Comparison of ENCODE assay signal across 13 cellular contexts in the genomic region with DNA sequence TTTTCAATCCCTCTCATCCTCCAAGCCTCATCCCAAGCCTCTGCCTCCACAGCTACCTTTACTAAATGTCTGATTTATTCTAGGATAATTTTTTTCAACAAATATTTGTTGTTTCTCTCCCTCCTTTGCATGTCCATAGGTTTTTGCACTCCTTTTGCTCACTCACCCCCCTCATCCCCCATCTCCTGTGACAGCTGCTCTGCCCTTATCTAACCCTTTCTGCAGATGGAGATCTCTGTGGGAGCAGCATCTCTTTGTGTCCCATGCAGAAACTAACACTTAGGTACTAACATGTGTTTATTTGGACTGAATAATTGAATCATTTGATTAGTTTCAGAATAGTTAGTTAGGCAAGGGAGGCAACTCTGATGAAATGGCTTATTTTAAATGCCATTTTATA. TPM values are rescaled to one million over a fixed set of nuclear protein-coding genes. Genes with fewer than 3 reads are reported as not detected.
A peak's percentile ranks its signal among the peaks of the same experiment; 100 is the strongest.
DNase-seq lines count a peak whose midpoint lies in the region; ATAC-seq lines count a peak whose summit lies in the region.
"Had no signal": no experiment of that assay in that cellular context is flagged by ENCODE, and none has a peak within 500 bp of the region (broad histone marks: within the 10 kb centered on the region; RNA-seq: fewer than 3 reads in every experiment).

No MANE protein-coding gene starts in this region.

- in situ Hi-C loops in GM23248 (cut with MboI) = no loop called here

- no peaks in the 10 kb centered on the region for H4K20me1 ChIP-seq in GM23248 (ENCODE audit: insufficient read depth)

- H3K4ac ChIP-seq in mesenchymal stem cell (ENCODE audit: low read depth in 1 of 2, low read length in 2 of 2) = no peak overlapping the region

- H3K9ac ChIP-seq in GM23248 (no peak overlapping the region), mesenchymal stem cell (ENCODE audit: low read length) (no peak overlapping the region)

- H3K9me2 ChIP-seq in GM23248 (ENCODE audit: insufficient read depth) = no peaks in the 10 kb centered on the region

- H4K91ac ChIP-seq in mesenchymal stem cell (ENCODE audit: low read length) = no peak overlapping the region

- H2AFZ ChIP-seq in GM23248 (no peak overlapping the region), mesenchymal stem cell (ENCODE audit: low read depth, low read length) (no peak overlapping the region)

- H2BK15ac ChIP-seq in mesenchymal stem cell (ENCODE audit: low read depth, poor library complexity, severe bottlenecking) = no peak overlapping the region

- no peaks in the 10 kb centered on the region for H3K36me3 Mint-ChIP-seq in CD4-positive, CD25-positive, alpha-beta regulatory T cell
- H3K36me3 Mint-ChIP-seq in T-helper 17 cell (ENCODE audit: low read depth) = peaks cover 3% of the 10 kb centered on the region
- H3K36me3 Mint-ChIP-seq in naive thymus-derived CD8-positive, alpha-beta T cell = peaks cover 0 to 1% (median 0%) of the 10 kb centered on the region in 3 donors
- H3K36me3 Mint-ChIP-seq: CD4-positive, alpha-beta memory T cell had no signal

- no peak overlapping the region for H3K27ac ChIP-seq in CD4-positive, CD25-positive, alpha-beta regulatory T cell (ENCODE audit: insufficient read depth, low read length, poor library complexity, severe bottlenecking)
- H3K27ac ChIP-seq in GM23248 = no peak overlapping the region
- H3K27ac ChIP-seq in mesenchymal stem cell (ENCODE audit: low read length, poor library complexity, severe bottlenecking) = no peak overlapping the region
- H3K27ac ChIP-seq in substantia nigra (ENCODE audit: low read depth, low read length, poor library complexity, severe bottlenecking) = no peak overlapping the region

- peak overlapping the region; percentile 96 for H2AK5ac ChIP-seq in mesenchymal stem cell (ENCODE audit: low read length, severe bottlenecking)

- no peaks in the 10 kb centered on the region for H3K27me3 ChIP-seq in CD4-positive, CD25-positive, alpha-beta regulatory T cell (ENCODE audit: control insufficient read depth, insufficient read depth, low read length)
- no peaks in the 10 kb centered on the region for H3K27me3 ChIP-seq in GM23248 (replicated peaks; ENCODE audit: insufficient read depth)
- H3K27me3 ChIP-seq in mesenchymal stem cell (ENCODE audit: control insufficient read depth in 1 of 2, insufficient read depth in 1 of 2, low read length in 2 of 2) = no peaks in the 10 kb centered on the region

- H3K23ac ChIP-seq in mesenchymal stem cell (ENCODE audit: low read length in 2 of 2) = no peak overlapping the region

- no peak for ATAC-seq in CD4-positive, CD25-positive, alpha-beta regulatory T cell (ENCODE audit: low read depth in 2 of 2)
- no peak for ATAC-seq in T-helper 17 cell
- no peak for ATAC-seq in naive thymus-derived CD8-positive, alpha-beta T cell
- ATAC-seq: HCT116 had no signal

- no peaks in the 10 kb centered on the region for H3K79me1 ChIP-seq in mesenchymal stem cell (replicated peaks; ENCODE audit: low read length, poor library complexity, severe bottlenecking)

- peaks cover 53% of the 10 kb centered on the region for H3K4me1 ChIP-seq in CD4-positive, CD25-positive, alpha-beta regulatory T cell (ENCODE audit: control insufficient read depth, insufficient read depth, low read length, poor library complexity, severe bottlenecking)
- H3K4me1 ChIP-seq in GM23248 (ENCODE audit: insufficient read depth) (peaks cover 41% of the 10 kb centered on the region), mesenchymal stem cell (ENCODE audit: control insufficient read depth, insufficient read depth, low read depth, low read length) (peaks cover 5% of the 10 kb centered on the region)

- H3K14ac ChIP-seq in mesenchymal stem cell (ENCODE audit: low read length in 2 of 2) = no peak overlapping the region

- POLR2A ChIA-PET in naive thymus-derived CD8-positive, alpha-beta T cell (lab: Charles Lee) = interaction anchor here (0.8 to 1.2 kb wide), 2 partner anchors 10 to 13 kb away, joined by 3 read pairs; no protein-coding TSS in a partner anchor

- H3K9me3 ChIP-seq in CD4-positive, CD25-positive, alpha-beta regulatory T cell (ENCODE audit: control insufficient read depth in 2 of 2, low read length in 2 of 2) = no peaks in the 10 kb centered on the region
- H3K9me3 ChIP-seq in GM23248 (ENCODE audit: low read depth) (no peaks in the 10 kb centered on the region), T-helper 17 cell (ENCODE audit: control insufficient read depth, low read length, poor library complexity, severe bottlenecking) (no peaks in the 10 kb centered on the region), mesenchymal stem cell (ENCODE audit: control insufficient read depth, low read length) (no peaks in the 10 kb centered on the region)

- no peak overlapping the region for H2BK5ac ChIP-seq in mesenchymal stem cell (ENCODE audit: low read depth, low read length, poor library complexity, severe bottlenecking)

- H3K27me3 Mint-ChIP-seq in CD4-positive, CD25-positive, alpha-beta regulatory T cell = no peaks in the 10 kb centered on the region
- no peaks in the 10 kb centered on the region for H3K27me3 Mint-ChIP-seq in T-helper 17 cell
- no peaks in the 10 kb centered on the region for H3K27me3 Mint-ChIP-seq in naive thymus-derived CD8-positive, alpha-beta T cell
- H3K27me3 Mint-ChIP-seq: B cell; CD4-positive, alpha-beta memory T cell had no signal

- peaks cover 36% of the 10 kb centered on the region for H3F3A ChIP-seq in GM23248 (ENCODE audit: insufficient read depth)

- H3K4me3 Mint-ChIP-seq in CD4-positive, CD25-positive, alpha-beta regulatory T cell = peak overlapping the region in 3 of 4 donors; percentile 1 to 64 (median 54)
- no peak overlapping the region for H3K4me3 Mint-ChIP-seq in T-helper 17 cell
- H3K4me3 Mint-ChIP-seq in naive thymus-derived CD8-positive, alpha-beta T cell = no peak overlapping the region
- H3K4me3 Mint-ChIP-seq: B cell had no signal

- no peak overlapping the region for H2BK12ac ChIP-seq in mesenchymal stem cell (ENCODE audit: low read length in 2 of 2)

- no peak overlapping the region for H3K4me3 ChIP-seq in CD4-positive, CD25-positive, alpha-beta regulatory T cell (ENCODE audit: low read depth, low read length)
- no peak overlapping the region for H3K4me3 ChIP-seq in GM23248
- no peak overlapping the region for H3K4me3 ChIP-seq in mesenchymal stem cell (ENCODE audit: insufficient read depth in 1 of 2, low read depth in 1 of 2, low read length in 2 of 2)

- no peaks in the 10 kb centered on the region for H3K79me2 ChIP-seq in GM23248 (ENCODE audit: insufficient read depth)

- H3K18ac ChIP-seq in mesenchymal stem cell (ENCODE audit: low read depth in 1 of 2, low read length in 2 of 2) = no peak overlapping the region

- no peaks in the 10 kb centered on the region for H3K36me3 ChIP-seq in CD4-positive, CD25-positive, alpha-beta regulatory T cell (ENCODE audit: control insufficient read depth, insufficient read depth, low read length)
- H3K36me3 ChIP-seq in GM23248 (ENCODE audit: low read depth) = no peaks in the 10 kb centered on the region
- H3K36me3 ChIP-seq in mesenchymal stem cell (ENCODE audit: control insufficient read depth in 1 of 2, insufficient read depth in 2 of 2, low read depth in 1 of 2, low read length in 2 of 2) = no peaks in the 10 kb centered on the region

- no peak overlapping the region for H4K8ac ChIP-seq in mesenchymal stem cell (ENCODE audit: low read length)

- no peak overlapping the region for H2BK120ac ChIP-seq in mesenchymal stem cell (ENCODE audit: low read depth, low read length)

- DNase-seq in CD4-positive, CD25-positive, alpha-beta regulatory T cell = no peak
- no peak for DNase-seq in GM23248
- no peak for DNase-seq in T-helper 17 cell
- no peak for DNase-seq in mesenchymal stem cell
- no peak for DNase-seq in substantia nigra (lab: John Stamatoyannopoulos, UW)
- DNase-seq in DMS53 treated with DMSO at 0.1 percent for 48 hours (lab: John Stamatoyannopoulos, UW; ENCODE audit: unreplicated experiment) = no peak
- no peak for DNase-seq in naive thymus-derived CD8-positive, alpha-beta T cell
- DNase-seq: C1 segment of cervical spinal cord; CD4-positive, alpha-beta memory T cell; COR-L47; DMS53 had no signal

- peaks cover 0 to 2% (median 0%) of the 10 kb centered on the region in 7 donors for H3K9me3 Mint-ChIP-seq in CD4-positive, CD25-positive, alpha-beta regulatory T cell
- H3K9me3 Mint-ChIP-seq in naive thymus-derived CD8-positive, alpha-beta T cell = no peaks in the 10 kb centered on the region
- H3K9me3 Mint-ChIP-seq: CD4-positive, alpha-beta memory T cell had no signal

- H3K4me2 ChIP-seq in GM23248 (ENCODE audit: unreplicated experiment) (peak overlapping the region; percentile 35), mesenchymal stem cell (ENCODE audit: low read length, poor library complexity, severe bottlenecking) (no peak overlapping the region)

- peak overlapping the region in 1 of 3 donors; percentile 91 for H3K27ac Mint-ChIP-seq in CD4-positive, CD25-positive, alpha-beta regulatory T cell
- H3K27ac Mint-ChIP-seq in T-helper 17 cell = peak overlapping the region; percentile 47
- no peak overlapping the region for H3K27ac Mint-ChIP-seq in naive thymus-derived CD8-positive, alpha-beta T cell
- H3K27ac Mint-ChIP-seq: B cell had no signal

- peaks cover 36 to 70% (median 58%) of the 10 kb centered on the region in 4 donors for H3K4me1 Mint-ChIP-seq in CD4-positive, CD25-positive, alpha-beta regulatory T cell
- H3K4me1 Mint-ChIP-seq in T-helper 17 cell = peaks cover 30% of the 10 kb centered on the region
- peaks cover 4 to 17% (median 13%) of the 10 kb centered on the region in 4 donors for H3K4me1 Mint-ChIP-seq in naive thymus-derived CD8-positive, alpha-beta T cell

RNA-seq across cellular contexts. Expression of a gene that starts 47.6 kb away (rescaled TPM):
- total RNA-seq in CD4-positive, CD25-positive, alpha-beta regulatory T cell = 170 TPM
- 10 to 100 TPM; 23.2 to 28.7 (median 26.4) TPM for polyA plus RNA-seq in CD4-positive, CD25-positive, alpha-beta regulatory T cell
- total RNA-seq in GM23248 (2014; rRNA removed; shearing (Covaris generic)) = 121 and 124 TPM in 2 replicates
- polyA plus RNA-seq in GM23248 (2016; fragmentation: Nextera tagmentation; extraction: Ambion mirVana) = 120 and 148 TPM in 2 replicates
- 10 to 100 TPM; 61.9 to 71.6 TPM for total RNA-seq in T-helper 17 cell
- polyA plus RNA-seq in mesenchymal stem cell (2013, experiment 1 of 2) = 21.4 TPM
- 22.3 TPM for polyA plus RNA-seq in mesenchymal stem cell (2013, experiment 2 of 2)
- 10 to 100 TPM; 38.0 to 38.8 TPM for total RNA-seq in naive thymus-derived CD8-positive, alpha-beta T cell
- 1 to 10 TPM; 3.5 to 4.7 (median 4.0) TPM for polyA plus RNA-seq in naive thymus-derived CD8-positive, alpha-beta T cell

Comparison
In these comparisons a context has a peak if more than half of its experiments do, and no peak if none do; other contexts are left out.
1. H3K4me3 Mint-ChIP-seq: peak in CD4-positive, CD25-positive, alpha-beta regulatory T cell (3 of 4); none in T-helper 17 cell (single experiment) and naive thymus-derived CD8-positive, alpha-beta T cell (0 of 10).